ENCODE assay signal across 10 cellular contexts in the genomic region with DNA sequence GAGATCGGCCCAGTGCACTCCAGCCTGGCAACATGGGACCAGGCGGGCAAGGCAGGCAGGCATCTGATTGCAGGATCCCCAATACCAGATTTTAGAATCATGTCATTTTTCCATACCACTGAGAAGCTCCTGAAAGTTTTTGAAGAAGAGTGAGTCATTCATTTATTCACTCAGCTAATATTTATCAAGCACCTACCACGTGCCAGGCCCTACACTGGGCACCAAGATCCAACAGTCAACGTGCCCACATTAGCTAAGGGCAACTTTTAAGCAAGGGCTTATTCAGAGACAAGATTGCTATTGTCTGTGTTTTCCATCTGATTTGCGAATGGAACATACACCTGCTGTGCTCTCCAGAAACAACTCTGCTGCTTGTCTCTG.
DNase-seq lines count a peak whose midpoint lies in the region; ATAC-seq, FAIRE-seq and TF ChIP-seq lines count a peak whose summit lies in the region.
"Had no signal": no experiment of that assay in that cellular context is flagged by ENCODE, and none has a peak within 500 bp of the region (broad histone marks: within the 10 kb centered on the region; RNA-seq: fewer than 3 reads in every experiment).

No MANE protein-coding gene starts in this region.

- TF ChIP-seq RAD21 in A549 (conservative IDR thresholded peaks at IDR 0.05 in 1 of 2, IDR thresholded peaks at IDR 0.05 in 1 of 2), result no peak

- intact Hi-C loops in adrenal gland (cut with DNase I), result loop anchor here (5.0 to 10.0 kb wide), 3 partner anchors 272 to 548 kb away; no protein-coding TSS in a partner anchor

- TF ChIP-seq POLR2A in A549 (IDR thresholded peaks at IDR 0.05; ENCODE audit: low read length) (no peak), adrenal gland (IDR thresholded peaks at IDR 0.05) (no peak)

- no peak overlapping the region for H3K4me3 ChIP-seq in A549
- no peak overlapping the region for H3K4me3 ChIP-seq in GM23248
- H3K4me3 ChIP-seq in astrocyte (ENCODE audit: insufficient read depth, low read depth, low read length), result no peak overlapping the region
- no peak overlapping the region for H3K4me3 ChIP-seq in adrenal gland

- CTCF ChIA-PET in A549 (lab: Yijun Ruan, JAX), result interaction anchor here (0.7 to 13.2 kb wide), 18 partner anchors 10 to 562 kb away, joined by 3 to 533 read pairs (median 4); partner anchors contain the start of gene AFTPH

- H3F3A ChIP-seq in GM23248 (ENCODE audit: insufficient read depth), result peaks cover 15% of the 10 kb centered on the region

- H3K9ac ChIP-seq in GM23248 (no peak overlapping the region), astrocyte (ENCODE audit: low read length) (no peak overlapping the region)

- H3K4me2 ChIP-seq in A549 (peak overlapping the region; percentile 19; the same call in 2 of the 3 replicates), GM23248 (ENCODE audit: unreplicated experiment) (no peak overlapping the region), astrocyte (ENCODE audit: low read length) (peak overlapping the region; percentile 33)

- 43% methylated on average over 5 of the region's 5 CpGs for WGBS in A549 (ENCODE audit: missing lambda C conversion rate)
- 71 to 76% methylated on average over 5 of the region's 5 CpGs for WGBS in GM23248 (ENCODE audit: low coverage in 1 of 2, low lambda C conversion rate in 2 of 2, missing lambda C conversion rate in 2 of 2), 2 experiments
- 79 to 88% (median 85%) methylated on average over 4 to 5 of the region's 5 CpGs for WGBS in adrenal gland, 4 donors

- TF ChIP-seq CTCF in A549 (IDR thresholded peaks at IDR 0.05) (no peak), astrocyte (IDR thresholded peaks at IDR 0.05; ENCODE audit: insufficient read depth, low read depth, low read length) (no peak), adrenal gland (IDR thresholded peaks at IDR 0.05) (no peak)

- H2AFZ ChIP-seq in GM23248 (0 out of 2 replicates have a peak overlapping the region, but pooled peaks have one; percentile 12), astrocyte (ENCODE audit: low read depth, low read length) (peak overlapping the region; percentile 28)

- H3K9me3 ChIP-seq in A549 (no peaks in the 10 kb centered on the region), GM23248 (ENCODE audit: low read depth) (no peaks in the 10 kb centered on the region), astrocyte (ENCODE audit: insufficient read depth, low read depth, low read length) (no peaks in the 10 kb centered on the region), adrenal gland (replicated peaks in 1 of 3) (no peaks in the 10 kb centered on the region)

- ATAC-seq in A549, result peak; percentile 18 to 26; a peak in 3 of 6 replicates
- no peak for ATAC-seq in natural killer cell treated with Interleukin-12 subunit alpha and Interleukin-12 subunit beta and Interleukin-15 and Interleukin-18, amount 100 ng/mL, for 72 hours
- no peak for ATAC-seq in GM18502 (IDR thresholded peaks at IDR 0.05; ENCODE audit: poor library complexity, unreplicated experiment)

- H3K4me1 ChIP-seq in A549, result peaks cover 12% of the 10 kb centered on the region
- H3K4me1 ChIP-seq in GM23248 (ENCODE audit: insufficient read depth), result peaks cover 12% of the 10 kb centered on the region
- peaks cover 10% of the 10 kb centered on the region for H3K4me1 ChIP-seq in astrocyte (ENCODE audit: insufficient read depth, low read length)
- H3K4me1 ChIP-seq in adrenal gland (replicated peaks in 1 of 2), result peaks cover 0 to 25% of the 10 kb centered on the region in 2 donors

- TF ChIP-seq EP300 in A549 (IDR thresholded peaks at IDR 0.05), result no peak

- no peaks in the 10 kb centered on the region for H3K79me2 ChIP-seq in GM23248 (ENCODE audit: insufficient read depth)
- no peaks in the 10 kb centered on the region for H3K79me2 ChIP-seq in astrocyte (ENCODE audit: insufficient read depth, low read length)

- H3K36me3 ChIP-seq in GM23248 (ENCODE audit: low read depth) (no peaks in the 10 kb centered on the region), astrocyte (ENCODE audit: insufficient read depth, low read length) (no peaks in the 10 kb centered on the region), adrenal gland (replicated peaks in 1 of 2) (no peaks in the 10 kb centered on the region)

- POLR2A ChIA-PET in A549 (lab: Yijun Ruan, JAX), result interaction anchor here (0.6 to 1.1 kb wide), 2 partner anchors 184 to 197 kb away, joined by 3 to 4 read pairs; partner anchors contain the start of gene AFTPH

- H3K9me3 Mint-ChIP-seq in astrocyte (ENCODE audit: unreplicated experiment), result no peaks in the 10 kb centered on the region
- no peaks in the 10 kb centered on the region for H3K9me3 Mint-ChIP-seq in natural killer cell treated with Interleukin-12 subunit alpha and Interleukin-12 subunit beta and Interleukin-15 and Interleukin-18, amount 100 ng/mL, for 72 hours

- H3K4me3 Mint-ChIP-seq in astrocyte (ENCODE audit: unreplicated experiment), result no peak overlapping the region
- H3K4me3 Mint-ChIP-seq in natural killer cell treated with Interleukin-12 subunit alpha and Interleukin-12 subunit beta and Interleukin-15 and Interleukin-18, amount 100 ng/mL, for 72 hours, result peak overlapping the region; percentile 71

- in situ Hi-C loops in GM23248 (cut with MboI), result loop anchor here (5.0 to 25.0 kb wide), 3 partner anchors 280 to 710 kb away; no protein-coding TSS in a partner anchor
- in situ Hi-C loops in ACHN (cut with HindIII; ENCODE audit: low pct_ligation_motif_present, low pct_unique_long_range_greater_than_20kb, low sequenced_read_pairs), result no loop called here

- H3K36me3 Mint-ChIP-seq in astrocyte (ENCODE audit: low read depth, unreplicated experiment), result no peaks in the 10 kb centered on the region
- H3K36me3 Mint-ChIP-seq in natural killer cell treated with Interleukin-12 subunit alpha and Interleukin-12 subunit beta and Interleukin-15 and Interleukin-18, amount 100 ng/mL, for 72 hours, result no peaks in the 10 kb centered on the region

- H3K27me3 Mint-ChIP-seq in astrocyte (ENCODE audit: low read depth, unreplicated experiment), result peaks cover 18% of the 10 kb centered on the region
- no peaks in the 10 kb centered on the region for H3K27me3 Mint-ChIP-seq in natural killer cell treated with Interleukin-12 subunit alpha and Interleukin-12 subunit beta and Interleukin-15 and Interleukin-18, amount 100 ng/mL, for 72 hours

- H3K4me1 Mint-ChIP-seq in astrocyte (ENCODE audit: low read depth, unreplicated experiment), result peaks cover 26% of the 10 kb centered on the region
- peaks cover 62 to 65% of the 10 kb centered on the region in 2 donors for H3K4me1 Mint-ChIP-seq in natural killer cell treated with Interleukin-12 subunit alpha and Interleukin-12 subunit beta and Interleukin-15 and Interleukin-18, amount 100 ng/mL, for 72 hours (ENCODE audit: low read depth in 2 of 2)

- DNase-seq in A549 (ENCODE audit: low read depth in 1 of 2, low spot score in 1 of 2), result peak in 1 of 2 experiments; percentile 29
- DNase-seq in GM23248, result no peak
- DNase-seq in astrocyte (ENCODE audit: low read depth), result no peak
- no peak for DNase-seq in natural killer cell treated with Interleukin-12 subunit alpha and Interleukin-12 subunit beta and Interleukin-15 and Interleukin-18, amount 100 ng/mL, for 72 hours (ENCODE audit: low spot score)
- DNase-seq in adrenal gland, result no peak
- DNase-seq in NOMO-1 treated with dmso at 0.1 percent for 144 hours (lab: John Stamatoyannopoulos, UW; ENCODE audit: unreplicated experiment), result no peak
- DNase-seq in ACHN, result no peak
- DNase-seq: NCI-H2029 treated with DMSO at 0.1 percent for 48 hours had no signal

- no peak overlapping the region for H3K27ac Mint-ChIP-seq in astrocyte (ENCODE audit: unreplicated experiment)
- H3K27ac Mint-ChIP-seq in natural killer cell treated with Interleukin-12 subunit alpha and Interleukin-12 subunit beta and Interleukin-15 and Interleukin-18, amount 100 ng/mL, for 72 hours, result peak overlapping the region; percentile 54 to 83

- H4K20me1 ChIP-seq in GM23248 (ENCODE audit: insufficient read depth), result no peaks in the 10 kb centered on the region
- H4K20me1 ChIP-seq in astrocyte (ENCODE audit: insufficient read depth, low read length), result no peaks in the 10 kb centered on the region

- H3K27me3 ChIP-seq in GM23248 (replicated peaks; ENCODE audit: insufficient read depth) (0 out of 2 replicates have a peak, but pooled peaks cover 2% of the 10 kb centered on the region), astrocyte (ENCODE audit: insufficient read depth, low read length) (peaks cover 41% of the 10 kb centered on the region), adrenal gland (no peaks in the 10 kb centered on the region)

- H3K27ac ChIP-seq in A549 (no peak overlapping the region), GM23248 (no peak overlapping the region), astrocyte (ENCODE audit: low read depth, low read length) (no peak overlapping the region), adrenal gland (peak overlapping the region in 1 of 5 donors; percentile 73)

- no peaks in the 10 kb centered on the region for H3K9me2 ChIP-seq in GM23248 (ENCODE audit: insufficient read depth)

- FAIRE-seq in A549 (lab: Jason Lieb, UNC) (no peak), astrocyte (lab: Jason Lieb, UNC) (no peak)
- FAIRE-seq: islet of Langerhans had no signal

TF ChIP-seq in A549, 52 proteins besides CTCF, POLR2A, EP300 and RAD21:
- TF ChIP-seq, protein P1, sequence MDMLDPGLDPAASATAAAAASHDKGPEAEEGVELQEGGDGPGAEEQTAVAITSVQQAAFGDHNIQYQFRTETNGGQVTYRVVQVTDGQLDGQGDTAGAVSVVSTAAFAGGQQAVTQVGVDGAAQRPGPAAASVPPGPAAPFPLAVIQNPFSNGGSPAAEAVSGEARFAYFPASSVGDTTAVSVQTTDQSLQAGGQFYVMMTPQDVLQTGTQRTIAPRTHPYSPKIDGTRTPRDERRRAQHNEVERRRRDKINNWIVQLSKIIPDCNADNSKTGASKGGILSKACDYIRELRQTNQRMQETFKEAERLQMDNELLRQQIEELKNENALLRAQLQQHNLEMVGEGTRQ (IDR thresholded peaks at IDR 0.05), result peak; percentile 11; the same call in 1 of the 2 replicates
- no peak for TF ChIP-seq FOSL2 (IDR thresholded peaks at IDR 0.05)
- TF ChIP-seq FOSL2 (CRISPR knock-in tag; IDR thresholded peaks at IDR 0.05), result peak; percentile 46; the same call in 1 of the 2 replicates
- TF ChIP-seq MAX (IDR thresholded peaks at IDR 0.05), result no peak
TF ChIP-seq in A549: peak in this region for 2.

Comparison
In these comparisons a context has a peak if more than half of its experiments do, and no peak if none do; other contexts are left out.
1. ATAC-seq: peak in A549 (2 of 2); none in natural killer cell treated with Interleukin-12 subunit alpha and Interleukin-12 subunit beta and Interleukin-15 and Interleukin-18, amount 100 ng/mL, for 72 hours (0 of 2) and GM18502 (single experiment).